Comparison of ENCODE assay signal across 8 cellular contexts in the genomic region with DNA sequence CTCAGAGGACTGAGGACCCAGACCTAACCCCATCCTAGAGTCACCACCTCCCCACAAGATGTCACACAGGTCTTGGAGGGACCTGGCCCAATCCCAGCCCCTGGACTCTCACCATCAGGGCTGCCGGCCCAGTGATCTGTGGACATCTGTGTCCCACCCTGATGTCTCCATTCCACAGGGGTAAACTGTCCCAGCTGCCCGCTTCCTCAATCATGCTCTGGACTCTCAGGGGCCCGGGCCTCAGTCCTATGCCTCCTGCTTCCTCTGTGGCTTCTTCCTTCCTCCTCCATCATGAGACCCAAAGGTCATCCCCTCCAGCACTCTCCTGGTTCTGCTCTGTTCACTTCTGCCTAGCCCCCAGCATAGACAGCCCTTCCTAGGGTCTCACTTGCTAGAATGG.
DNase-seq lines count a peak whose midpoint lies in the region; ATAC-seq, FAIRE-seq and TF ChIP-seq lines count a peak whose summit lies in the region.

No MANE protein-coding gene starts in this region.

- ATAC-seq in HG02840 (IDR thresholded peaks at IDR 0.05; ENCODE audit: low FRiP score, unreplicated experiment), result no peak
- no peak for ATAC-seq in HG03457 (IDR thresholded peaks at IDR 0.05; ENCODE audit: unreplicated experiment)
- no peak for ATAC-seq in HG03442 (IDR thresholded peaks at IDR 0.05; ENCODE audit: unreplicated experiment)

- DNase-seq in CD1c-positive myeloid dendritic cell (ENCODE audit: extremely low spot score) (peak; percentile 54), NOMO-1 treated with DMSO at 0.1 percent for 48 hours (lab: John Stamatoyannopoulos, UW; ENCODE audit: unreplicated experiment) (peak; percentile 35), H54 (ENCODE audit: insufficient read length, low spot score) (no peak)

- no peak for TF ChIP-seq POLR2A in H54 (IDR thresholded peaks at IDR 0.05; ENCODE audit: low read depth, low read length)

- H3K4me1 ChIP-seq in endocrine pancreas (ENCODE audit: control insufficient read depth, insufficient read depth, low read length) (no peaks in the 10 kb centered on the region), neutrophil (ENCODE audit: control insufficient read depth in 1 of 2, insufficient read depth in 1 of 2, low read depth in 1 of 2, low read length in 1 of 2) (peaks cover 85 to 88% of the 10 kb centered on the region in 2 experiments)

- H3K4me3 ChIP-seq in endocrine pancreas (ENCODE audit: control insufficient read depth, insufficient read depth, low read length) (no peak overlapping the region), neutrophil (ENCODE audit: low read depth in 1 of 2, low read length in 1 of 2) (peak overlapping the region; percentile 60 to 73)

- no peaks in the 10 kb centered on the region for H3K9me3 ChIP-seq in endocrine pancreas (ENCODE audit: control insufficient read depth, low read length)
- H3K9me3 ChIP-seq in neutrophil, result no peaks in the 10 kb centered on the region

- H3K9ac ChIP-seq in endocrine pancreas (ENCODE audit: control insufficient read depth, insufficient read depth, low read length), result peak overlapping the region; percentile 74

- H3K27me3 ChIP-seq in endocrine pancreas (ENCODE audit: control insufficient read depth, insufficient read depth, low read length) (no peaks in the 10 kb centered on the region), neutrophil (no peaks in the 10 kb centered on the region)

- H3K27ac ChIP-seq in neutrophil, result peak overlapping the region; percentile 99

- TF ChIP-seq CTCF in neutrophil (IDR thresholded peaks at IDR 0.05), result no peak

- H3K36me3 ChIP-seq in endocrine pancreas (ENCODE audit: control insufficient read depth, insufficient read depth, low read length) (no peaks in the 10 kb centered on the region), neutrophil (peaks cover 93% of the 10 kb centered on the region)

- FAIRE-seq in H54 (lab: Jason Lieb, UNC), result no peak
